ENCODE assay signal across 10 cellular contexts in the genomic region with DNA sequence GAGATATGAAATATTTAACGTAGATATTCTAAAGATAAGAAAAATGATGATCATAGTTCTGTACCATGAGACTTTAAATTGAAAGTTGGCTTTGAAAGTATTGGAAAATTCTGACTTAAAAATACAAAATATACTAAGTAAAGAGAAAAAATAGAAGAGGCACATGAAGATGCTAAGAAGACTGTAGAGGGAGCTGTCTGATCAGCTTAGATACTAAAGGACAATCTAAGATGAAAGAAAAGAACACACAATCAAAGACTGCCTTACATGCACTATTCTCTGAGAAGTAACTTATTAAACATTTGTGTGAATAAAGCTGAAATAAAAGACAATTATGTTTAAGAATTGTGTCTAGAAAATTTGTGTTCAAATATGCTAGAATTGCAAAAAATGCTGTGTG. TPM values are rescaled to one million over a fixed set of nuclear protein-coding genes. Genes with fewer than 3 reads are reported as not detected.
DNase-seq lines count a peak whose midpoint lies in the region; ATAC-seq and TF ChIP-seq lines count a peak whose summit lies in the region.
"Had no signal": no experiment of that assay in that cellular context is flagged by ENCODE, and none has a peak within 500 bp of the region (broad histone marks: within the 10 kb centered on the region; RNA-seq: fewer than 3 reads in every experiment).

No MANE protein-coding gene starts in this region.

- WGBS in lower leg skin, 2 donors, result 21 to 24% methylated on average over 1 of the region's 1 CpG

- TF ChIP-seq CTCF in NB4 (IDR thresholded peaks at IDR 0.05; ENCODE audit: low read depth, low read length), result peak; percentile 11
- no peak for TF ChIP-seq CTCF in coronary artery (IDR thresholded peaks at IDR 0.05)
- TF ChIP-seq CTCF in lower leg skin (IDR thresholded peaks at IDR 0.05), result no peak

- intact Hi-C loops in lower leg skin (cut with DNase I; ENCODE audit: low total_unique reads), result no loop called here

- no peak for TF ChIP-seq POLR2A in NB4 (IDR thresholded peaks at IDR 0.05; ENCODE audit: extremely low read depth, insufficient read length)
- no peak for TF ChIP-seq POLR2A in lower leg skin (IDR thresholded peaks at IDR 0.05)

- no peak for ATAC-seq in HG02798 (IDR thresholded peaks at IDR 0.05; ENCODE audit: poor library complexity, unreplicated experiment)
- ATAC-seq: pancreas; stimulated activated naive CD8-positive, alpha-beta T cell treated with anti-CD3 and anti-CD28 coated beads, Interleukin-15, Interleukin-2, amounts not matched to agents 100 U/mL and 50 U/mL, for 24 hours had no signal

- H3K4me3 ChIP-seq in NB4 (ENCODE audit: low read depth, low read length), result no peak overlapping the region
- no peak overlapping the region for H3K4me3 ChIP-seq in coronary artery
- H3K4me3 ChIP-seq in lower leg skin (ENCODE audit: low read depth, poor library complexity, severe bottlenecking), result no peak overlapping the region
- H3K4me3 ChIP-seq: pancreas had no signal

- DNase-seq in EH (ENCODE audit: low read depth) (peak; percentile 32), NB4 (ENCODE audit: low read depth) (peak; percentile 16), cerebellar cortex (ENCODE audit: low spot score) (peak; percentile 74), middle frontal gyrus (ENCODE audit: extremely low spot score, low spot score) (peak; percentile 30), coronary artery (ENCODE audit: low spot score) (no peak), ecto neural progenitor cell (ENCODE audit: low spot score) (no peak), lower leg skin (ENCODE audit: low spot score in 2 of 2) (no peak)
- DNase-seq: pancreas; stimulated activated naive CD8-positive, alpha-beta T cell treated with anti-CD3 and anti-CD28 coated beads, Interleukin-15, Interleukin-2, amounts not matched to agents 100 U/mL and 50 U/mL, for 24 hours had no signal

- no peak overlapping the region for H3K27ac ChIP-seq in coronary artery
- H3K27ac ChIP-seq: pancreas had no signal

RNA-seq across cellular contexts. Expression of gene RBMXL2, which starts 55.1 kb away (rescaled TPM):
- total RNA-seq in lower leg skin, result not detected
- total RNA-seq: pancreas had no signal

Comparison
In these comparisons a context has a peak if more than half of its experiments do, and no peak if none do; other contexts are left out.
1. DNase-seq: peak in EH (single experiment), NB4 (single experiment), cerebellar cortex (single experiment) and middle frontal gyrus (single experiment); none in coronary artery (single experiment), ecto neural progenitor cell (single experiment) and lower leg skin (0 of 2).